ENCODE assay signal across 8 cellular contexts in the genomic region with DNA sequence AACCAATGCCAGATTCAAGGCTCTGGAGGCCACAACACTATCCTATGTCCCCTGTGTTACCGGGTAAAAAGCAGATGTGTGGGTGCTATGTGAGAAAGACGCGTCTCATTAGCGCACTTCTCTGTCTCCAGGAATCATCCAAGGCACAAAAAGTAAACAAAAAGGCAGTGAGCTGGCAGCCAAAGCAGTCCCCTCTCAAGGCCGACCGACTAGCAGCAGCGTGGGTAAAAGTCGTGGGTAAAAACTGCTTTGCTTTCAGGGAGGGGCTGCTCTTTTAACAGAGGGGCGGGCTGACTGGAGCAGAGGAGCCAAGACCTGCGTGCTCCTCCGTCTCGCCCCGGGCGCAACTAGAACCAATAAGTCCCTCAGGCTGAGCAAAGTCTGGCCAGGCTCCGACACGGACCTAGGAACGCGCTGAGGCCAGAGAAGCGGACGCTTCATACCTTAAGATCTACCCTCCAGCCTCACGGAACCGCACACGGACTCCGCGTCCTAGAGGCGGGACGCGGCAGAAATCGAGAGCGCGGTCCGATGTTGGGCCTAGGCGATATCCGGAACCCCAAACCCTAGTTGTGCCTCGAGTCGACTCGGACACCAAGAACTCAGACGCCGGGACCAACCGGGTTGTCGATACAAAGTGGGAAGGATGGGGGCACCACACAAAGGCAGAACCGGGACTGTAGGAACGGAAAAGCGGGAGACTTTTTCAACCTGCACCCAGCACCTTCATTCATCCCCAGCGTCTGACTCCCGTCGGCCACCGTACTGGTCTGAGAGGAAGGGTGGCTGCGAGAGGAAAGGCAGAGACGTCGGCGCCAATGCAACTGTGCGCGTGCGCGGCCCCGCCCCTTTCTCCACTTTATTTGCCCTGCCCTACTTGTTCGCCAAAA. TPM values are rescaled to one million over a fixed set of nuclear protein-coding genes. Genes with fewer than 3 reads are reported as not detected.
DNase-seq lines count a peak whose midpoint lies in the region; ATAC-seq and TF ChIP-seq lines count a peak whose summit lies in the region.

A gene with protein sequence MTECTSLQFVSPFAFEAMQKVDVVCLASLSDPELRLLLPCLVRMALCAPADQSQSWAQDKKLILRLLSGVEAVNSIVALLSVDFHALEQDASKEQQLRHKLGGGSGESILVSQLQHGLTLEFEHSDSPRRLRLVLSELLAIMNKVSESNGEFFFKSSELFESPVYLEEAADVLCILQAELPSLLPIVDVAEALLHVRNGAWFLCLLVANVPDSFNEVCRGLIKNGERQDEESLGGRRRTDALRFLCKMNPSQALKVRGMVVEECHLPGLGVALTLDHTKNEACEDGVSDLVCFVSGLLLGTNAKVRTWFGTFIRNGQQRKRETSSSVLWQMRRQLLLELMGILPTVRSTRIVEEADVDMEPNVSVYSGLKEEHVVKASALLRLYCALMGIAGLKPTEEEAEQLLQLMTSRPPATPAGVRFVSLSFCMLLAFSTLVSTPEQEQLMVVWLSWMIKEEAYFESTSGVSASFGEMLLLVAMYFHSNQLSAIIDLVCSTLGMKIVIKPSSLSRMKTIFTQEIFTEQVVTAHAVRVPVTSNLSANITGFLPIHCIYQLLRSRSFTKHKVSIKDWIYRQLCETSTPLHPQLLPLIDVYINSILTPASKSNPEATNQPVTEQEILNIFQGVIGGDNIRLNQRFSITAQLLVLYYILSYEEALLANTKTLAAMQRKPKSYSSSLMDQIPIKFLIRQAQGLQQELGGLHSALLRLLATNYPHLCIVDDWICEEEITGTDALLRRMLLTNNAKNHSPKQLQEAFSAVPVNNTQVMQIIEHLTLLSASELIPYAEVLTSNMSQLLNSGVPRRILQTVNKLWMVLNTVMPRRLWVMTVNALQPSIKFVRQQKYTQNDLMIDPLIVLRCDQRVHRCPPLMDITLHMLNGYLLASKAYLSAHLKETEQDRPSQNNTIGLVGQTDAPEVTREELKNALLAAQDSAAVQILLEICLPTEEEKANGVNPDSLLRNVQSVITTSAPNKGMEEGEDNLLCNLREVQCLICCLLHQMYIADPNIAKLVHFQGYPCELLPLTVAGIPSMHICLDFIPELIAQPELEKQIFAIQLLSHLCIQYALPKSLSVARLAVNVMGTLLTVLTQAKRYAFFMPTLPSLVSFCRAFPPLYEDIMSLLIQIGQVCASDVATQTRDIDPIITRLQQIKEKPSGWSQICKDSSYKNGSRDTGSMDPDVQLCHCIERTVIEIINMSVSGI (minus strand): TSS at position 772 of the 890 bp plus-strand sequence. CDS start 1,338 bp downstream, outside the sequence.

- DNase-seq in HK-2 (ENCODE audit: unreplicated experiment) (peak; percentile 91), NCI-H82 treated with DMSO at 0.1 percent for 48 hours (lab: John Stamatoyannopoulos, UW; ENCODE audit: unreplicated experiment) (peak; percentile 93), ecto neural progenitor cell (ENCODE audit: low spot score) (peak; percentile 97), lower lobe of right lung (peak; percentile 96)
- peak; percentile 97 for DNase-seq in activated CD4-positive, alpha-beta memory T cell treated with anti-CD3 and anti-CD28 coated beads for 36 hours
- peak; percentile 89 to 94 (median 91) for DNase-seq in stimulated activated CD4-positive, alpha-beta T cell treated with anti-CD3 and anti-CD28 coated beads, TNF-alpha, amount 100 ng/mL, for 1 hour (ENCODE audit: low read depth in 3 of 3, low spot score in 1 of 3)

- H3K36me3 Mint-ChIP-seq in activated CD4-positive, alpha-beta memory T cell treated with anti-CD3 and anti-CD28 coated beads for 36 hours, result peaks cover 7% of the 10 kb centered on the region

- no peaks in the 10 kb centered on the region for H3K27me3 Mint-ChIP-seq in activated CD4-positive, alpha-beta memory T cell treated with anti-CD3 and anti-CD28 coated beads for 36 hours

- peak within 1 kb of the TSS; percentile 90 for H3K4me3 Mint-ChIP-seq in activated CD4-positive, alpha-beta memory T cell treated with anti-CD3 and anti-CD28 coated beads for 36 hours

- peak within 1 kb of the TSS; percentile 62 to 87 (median 78) for H3K4me3 ChIP-seq in BLaER1 treated with 17β-estradiol and CSF1 and Interleukin-3, amounts not matched to agents 10 nM and 100 nM
- peak within 1 kb of the TSS; percentile 77 for H3K4me3 ChIP-seq in lower lobe of right lung

- H4K20me1 ChIP-seq in BLaER1 treated with 17β-estradiol and CSF1 and Interleukin-3, amounts not matched to agents 10 nM and 100 nM, result no peaks in the 10 kb centered on the region

- POLR2A ChIA-PET in activated CD4-positive, alpha-beta memory T cell treated with anti-CD3 and anti-CD28 coated beads for 36 hours (lab: Charles Lee), result interaction anchor here (1.3 kb wide), 1 partner anchor 64 kb away, joined by 3 read pairs; a partner anchor contains a TSS

- H3K9ac ChIP-seq in BLaER1 treated with 17β-estradiol and CSF1 and Interleukin-3, amounts not matched to agents 10 nM and 100 nM, result peak within 1 kb of the TSS; percentile 88 to 97 (median 95)

- H3K4me2 ChIP-seq in BLaER1 treated with 17β-estradiol and CSF1 and Interleukin-3, amounts not matched to agents 10 nM and 100 nM, result peak within 1 kb of the TSS; percentile 74 to 97 (median 90)

- H3K27me3 ChIP-seq in BLaER1 treated with 17β-estradiol and CSF1 and Interleukin-3, amounts not matched to agents 10 nM and 100 nM, result no peaks in the 10 kb centered on the region
- H3K27me3 ChIP-seq in lower lobe of right lung (ENCODE audit: low read depth), result no peaks in the 10 kb centered on the region

- CTCF ChIA-PET in activated CD4-positive, alpha-beta memory T cell treated with anti-CD3 and anti-CD28 coated beads for 36 hours (lab: Charles Lee), result interaction anchor here (1.0 kb wide), 1 partner anchor 38 kb away, joined by 3 read pairs; no protein-coding TSS in a partner anchor

- peak within 1 kb of the TSS; percentile 77 to 95 (median 94) for H3K27ac ChIP-seq in BLaER1 treated with 17β-estradiol and CSF1 and Interleukin-3, amounts not matched to agents 10 nM and 100 nM
- H3K27ac ChIP-seq in lower lobe of right lung, result peak within 1 kb of the TSS; percentile 82

- peaks cover 14 to 24% (median 19%) of the 10 kb centered on the region in 10 experiments for H3K4me1 ChIP-seq in BLaER1 treated with 17β-estradiol and CSF1 and Interleukin-3, amounts not matched to agents 10 nM and 100 nM
- H3K4me1 ChIP-seq in lower lobe of right lung, result peaks cover 21% of the 10 kb centered on the region

- H3K9me3 ChIP-seq in BLaER1 treated with 17β-estradiol and CSF1 and Interleukin-3, amounts not matched to agents 10 nM and 100 nM (replicated peaks in 1 of 11), result no peaks in the 10 kb centered on the region
- no peaks in the 10 kb centered on the region for H3K9me3 ChIP-seq in lower lobe of right lung

- intact Hi-C loops in activated CD4-positive, alpha-beta memory T cell treated with anti-CD3 and anti-CD28 coated beads for 36 hours (cut with micrococcal nuclease), result loop anchor here (1.0 to 2.0 kb wide), 3 partner anchors 64 to 181 kb away; a partner anchor contains a TSS
- intact Hi-C loops in lower lobe of right lung (cut with DNase I), result no loop called here

- H3K36me3 ChIP-seq in BLaER1 treated with 17β-estradiol and CSF1 and Interleukin-3, amounts not matched to agents 10 nM and 100 nM, result peaks cover 20 to 34% (median 28%) of the 10 kb centered on the region in 11 experiments
- H3K36me3 ChIP-seq in lower lobe of right lung, result peaks cover 25% of the 10 kb centered on the region

- peak within 1 kb of the TSS; percentile 92 for H3K27ac Mint-ChIP-seq in activated CD4-positive, alpha-beta memory T cell treated with anti-CD3 and anti-CD28 coated beads for 36 hours

- H3K4me1 Mint-ChIP-seq in activated CD4-positive, alpha-beta memory T cell treated with anti-CD3 and anti-CD28 coated beads for 36 hours (ENCODE audit: low read depth), result peaks cover 20% of the 10 kb centered on the region

- H3K9me3 Mint-ChIP-seq in activated CD4-positive, alpha-beta memory T cell treated with anti-CD3 and anti-CD28 coated beads for 36 hours, result no peaks in the 10 kb centered on the region

- no peak for TF ChIP-seq CTCF in lower lobe of right lung (IDR thresholded peaks at IDR 0.05)

- ATAC-seq in GM19452 (IDR thresholded peaks at IDR 0.05; ENCODE audit: unreplicated experiment), result peak; percentile 80
- peak; percentile 98 to 99 for ATAC-seq in lower lobe of right lung

RNA-seq across cellular contexts. Expression of the gene that starts here (rescaled TPM):
- total RNA-seq in activated CD4-positive, alpha-beta memory T cell treated with anti-CD3 and anti-CD28 coated beads for 36 hours, result 10 to 100 TPM; 23.0 to 27.4 TPM
- 12.7 TPM for total RNA-seq in lower lobe of right lung

Comparison
In these comparisons a context has a peak if more than half of its experiments do, and no peak if none do; other contexts are left out.
1. Peak in every context shown above with its lines: DNase-seq, ATAC-seq, H3K4me3 ChIP-seq and H3K27ac ChIP-seq.